Comparison of ENCODE assay signal across 11 cellular contexts in genomic region chr7:823639-824038, GRCh38. TPM values are rescaled to one million over a fixed set of nuclear protein-coding genes. Genes with fewer than 3 reads are reported as not detected.
A peak's percentile ranks its signal among the peaks of the same experiment; 100 is the strongest.
DNase-seq lines count a peak whose midpoint lies in the region; ATAC-seq, FAIRE-seq and TF ChIP-seq lines count a peak whose summit lies in the region.
"Had no signal": no experiment of that assay in that cellular context is flagged by ENCODE, and none has a peak within 500 bp of the region (broad histone marks: within the 10 kb centered on the region; RNA-seq: fewer than 3 reads in every experiment).

No MANE protein-coding gene starts in this region.

- no peak for TF ChIP-seq CTCF in endothelial cell (IDR thresholded peaks at IDR 0.05; ENCODE audit: unreplicated experiment)
- no peak for TF ChIP-seq CTCF in nephron (IDR thresholded peaks at IDR 0.05; ENCODE audit: unreplicated experiment in 3 of 3)

- peaks cover 15% of the 10 kb centered on the region for H3K36me3 Mint-ChIP-seq in activated naive CD4-positive, alpha-beta T cell treated with anti-CD3 and anti-CD28 coated beads, Interleukin-2, amount 50 U/mL, for 24 hours
- H3K36me3 Mint-ChIP-seq in activated naive CD4-positive, alpha-beta T cell treated with anti-CD3 and anti-CD28 coated beads, Interleukin-2, amount 50 U/mL, for 72 hours: peaks cover 0 to 13% of the 10 kb centered on the region in 2 donors
- H3K36me3 Mint-ChIP-seq in endothelial cell (ENCODE audit: low read depth, unreplicated experiment): peaks cover 18% of the 10 kb centered on the region
- peaks cover 32% of the 10 kb centered on the region for H3K36me3 Mint-ChIP-seq in nephron (ENCODE audit: low read depth)
- no peaks in the 10 kb centered on the region for H3K36me3 Mint-ChIP-seq in natural killer cell treated with Interleukin-12 subunit alpha and Interleukin-12 subunit beta and Interleukin-15 and Interleukin-18, amount 100 ng/mL, for 72 hours

- DNase-seq in activated naive CD4-positive, alpha-beta T cell treated with anti-CD3 and anti-CD28 coated beads, Interleukin-2, amount 50 U/mL, for 72 hours (ENCODE audit: low spot score in 2 of 2): no peak
- DNase-seq in endothelial cell (ENCODE audit: low spot score): no peak
- no peak for DNase-seq in urothelium cell line (ENCODE audit: low spot score)
- no peak for DNase-seq in NCI-H748 (lab: John Stamatoyannopoulos, UW; ENCODE audit: unreplicated experiment)
- DNase-seq in natural killer cell treated with Interleukin-12 subunit alpha and Interleukin-12 subunit beta and Interleukin-15 and Interleukin-18, amount 100 ng/mL, for 72 hours (ENCODE audit: low spot score): no peak
- DNase-seq: activated T-cell treated with anti-CD3 and anti-CD28 coated beads, Interleukin-2, amount 50 U/mL, for 4 hours; foreskin melanocyte; NCI-H187 had no signal

- H3K4me3 Mint-ChIP-seq in activated naive CD4-positive, alpha-beta T cell treated with anti-CD3 and anti-CD28 coated beads, Interleukin-2, amount 50 U/mL, for 24 hours: no peak overlapping the region
- H3K4me3 Mint-ChIP-seq in endothelial cell (ENCODE audit: unreplicated experiment): peak overlapping the region; percentile 7
- H3K4me3 Mint-ChIP-seq in nephron: no peak overlapping the region
- H3K4me3 Mint-ChIP-seq in natural killer cell treated with Interleukin-12 subunit alpha and Interleukin-12 subunit beta and Interleukin-15 and Interleukin-18, amount 100 ng/mL, for 72 hours: no peak overlapping the region
- H3K4me3 Mint-ChIP-seq: activated T-cell treated with anti-CD3 and anti-CD28 coated beads, Interleukin-2, amount 50 U/mL, for 4 hours had no signal

- FAIRE-seq in urothelium cell line (lab: Jason Lieb, UNC): peak; percentile 30

- no peak for ATAC-seq in activated naive CD4-positive, alpha-beta T cell treated with anti-CD3 and anti-CD28 coated beads, Interleukin-2, amount 50 U/mL, for 72 hours
- ATAC-seq in natural killer cell treated with Interleukin-12 subunit alpha and Interleukin-12 subunit beta and Interleukin-15 and Interleukin-18, amount 100 ng/mL, for 72 hours: no peak
- no peak for ATAC-seq in HG02678 (IDR thresholded peaks at IDR 0.05; ENCODE audit: unreplicated experiment)
- ATAC-seq: activated T-cell treated with anti-CD3 and anti-CD28 coated beads, Interleukin-2, amount 50 U/mL, for 4 hours had no signal

- H3K27ac Mint-ChIP-seq in activated naive CD4-positive, alpha-beta T cell treated with anti-CD3 and anti-CD28 coated beads, Interleukin-2, amount 50 U/mL, for 24 hours: peak overlapping the region; percentile 56
- H3K27ac Mint-ChIP-seq in activated naive CD4-positive, alpha-beta T cell treated with anti-CD3 and anti-CD28 coated beads, Interleukin-2, amount 50 U/mL, for 72 hours: peak overlapping the region in 1 of 2 donors; percentile 58
- H3K27ac Mint-ChIP-seq in endothelial cell (ENCODE audit: unreplicated experiment) (peak overlapping the region; percentile 80), nephron (peak overlapping the region; percentile 19 to 35 (median 27))
- H3K27ac Mint-ChIP-seq in natural killer cell treated with Interleukin-12 subunit alpha and Interleukin-12 subunit beta and Interleukin-15 and Interleukin-18, amount 100 ng/mL, for 72 hours: no peak overlapping the region

- no peaks in the 10 kb centered on the region for H3K9me3 Mint-ChIP-seq in activated naive CD4-positive, alpha-beta T cell treated with anti-CD3 and anti-CD28 coated beads, Interleukin-2, amount 50 U/mL, for 24 hours
- H3K9me3 Mint-ChIP-seq in activated naive CD4-positive, alpha-beta T cell treated with anti-CD3 and anti-CD28 coated beads, Interleukin-2, amount 50 U/mL, for 72 hours: no peaks in the 10 kb centered on the region
- H3K9me3 Mint-ChIP-seq in endothelial cell (ENCODE audit: unreplicated experiment): no peaks in the 10 kb centered on the region
- no peaks in the 10 kb centered on the region for H3K9me3 Mint-ChIP-seq in nephron
- H3K9me3 Mint-ChIP-seq in natural killer cell treated with Interleukin-12 subunit alpha and Interleukin-12 subunit beta and Interleukin-15 and Interleukin-18, amount 100 ng/mL, for 72 hours: no peaks in the 10 kb centered on the region
- H3K9me3 Mint-ChIP-seq: activated T-cell treated with anti-CD3 and anti-CD28 coated beads, Interleukin-2, amount 50 U/mL, for 4 hours had no signal

- peaks cover 82% of the 10 kb centered on the region for H3K4me1 Mint-ChIP-seq in activated naive CD4-positive, alpha-beta T cell treated with anti-CD3 and anti-CD28 coated beads, Interleukin-2, amount 50 U/mL, for 24 hours
- H3K4me1 Mint-ChIP-seq in endothelial cell (ENCODE audit: unreplicated experiment) (peaks cover 46% of the 10 kb centered on the region), nephron (peaks cover 46% of the 10 kb centered on the region)
- peaks cover 13 to 17% of the 10 kb centered on the region in 2 donors for H3K4me1 Mint-ChIP-seq in natural killer cell treated with Interleukin-12 subunit alpha and Interleukin-12 subunit beta and Interleukin-15 and Interleukin-18, amount 100 ng/mL, for 72 hours (ENCODE audit: low read depth in 2 of 2)

- H3K27me3 Mint-ChIP-seq in activated naive CD4-positive, alpha-beta T cell treated with anti-CD3 and anti-CD28 coated beads, Interleukin-2, amount 50 U/mL, for 24 hours: no peaks in the 10 kb centered on the region
- H3K27me3 Mint-ChIP-seq in endothelial cell (ENCODE audit: unreplicated experiment) (peaks cover 3% of the 10 kb centered on the region), nephron (ENCODE audit: low read depth) (no peaks in the 10 kb centered on the region)
- H3K27me3 Mint-ChIP-seq in natural killer cell treated with Interleukin-12 subunit alpha and Interleukin-12 subunit beta and Interleukin-15 and Interleukin-18, amount 100 ng/mL, for 72 hours: peaks cover 0 to 3% of the 10 kb centered on the region in 2 donors

RNA-seq across cellular contexts. Expression of gene SUN1, which starts 8.6 kb away (rescaled TPM):
- total RNA-seq in activated naive CD4-positive, alpha-beta T cell treated with anti-CD3 and anti-CD28 coated beads, Interleukin-2, amount 50 U/mL, for 72 hours: 100 to 1,000 TPM; 106 to 109 TPM
- total RNA-seq in endothelial cell (ENCODE audit: unreplicated experiment): 150 TPM
- 10 to 100 TPM; 34.3 to 50.4 TPM for total RNA-seq in natural killer cell treated with Interleukin-12 subunit alpha and Interleukin-12 subunit beta and Interleukin-15 and Interleukin-18, amount 100 ng/mL, for 72 hours

RNA-seq across cellular contexts. Expression of gene GET4, which starts 52.7 kb away (rescaled TPM):
- total RNA-seq in activated naive CD4-positive, alpha-beta T cell treated with anti-CD3 and anti-CD28 coated beads, Interleukin-2, amount 50 U/mL, for 72 hours: 10 to 100 TPM; 32.5 to 34.1 TPM
- total RNA-seq in endothelial cell (ENCODE audit: unreplicated experiment): 61.3 TPM
- total RNA-seq in natural killer cell treated with Interleukin-12 subunit alpha and Interleukin-12 subunit beta and Interleukin-15 and Interleukin-18, amount 100 ng/mL, for 72 hours: 10 to 100 TPM; 42.8 to 44.5 TPM

Comparison
In these comparisons a context has a peak if more than half of its experiments do, and no peak if none do; other contexts are left out.
1. H3K27ac Mint-ChIP-seq: peak in activated naive CD4-positive, alpha-beta T cell treated with anti-CD3 and anti-CD28 coated beads, Interleukin-2, amount 50 U/mL, for 24 hours (single experiment), endothelial cell (single experiment) and nephron (3 of 3); none in natural killer cell treated with Interleukin-12 subunit alpha and Interleukin-12 subunit beta and Interleukin-15 and Interleukin-18, amount 100 ng/mL, for 72 hours (0 of 2).